8 cellular contexts compared by ENCODE assay signal in the genomic region with DNA sequence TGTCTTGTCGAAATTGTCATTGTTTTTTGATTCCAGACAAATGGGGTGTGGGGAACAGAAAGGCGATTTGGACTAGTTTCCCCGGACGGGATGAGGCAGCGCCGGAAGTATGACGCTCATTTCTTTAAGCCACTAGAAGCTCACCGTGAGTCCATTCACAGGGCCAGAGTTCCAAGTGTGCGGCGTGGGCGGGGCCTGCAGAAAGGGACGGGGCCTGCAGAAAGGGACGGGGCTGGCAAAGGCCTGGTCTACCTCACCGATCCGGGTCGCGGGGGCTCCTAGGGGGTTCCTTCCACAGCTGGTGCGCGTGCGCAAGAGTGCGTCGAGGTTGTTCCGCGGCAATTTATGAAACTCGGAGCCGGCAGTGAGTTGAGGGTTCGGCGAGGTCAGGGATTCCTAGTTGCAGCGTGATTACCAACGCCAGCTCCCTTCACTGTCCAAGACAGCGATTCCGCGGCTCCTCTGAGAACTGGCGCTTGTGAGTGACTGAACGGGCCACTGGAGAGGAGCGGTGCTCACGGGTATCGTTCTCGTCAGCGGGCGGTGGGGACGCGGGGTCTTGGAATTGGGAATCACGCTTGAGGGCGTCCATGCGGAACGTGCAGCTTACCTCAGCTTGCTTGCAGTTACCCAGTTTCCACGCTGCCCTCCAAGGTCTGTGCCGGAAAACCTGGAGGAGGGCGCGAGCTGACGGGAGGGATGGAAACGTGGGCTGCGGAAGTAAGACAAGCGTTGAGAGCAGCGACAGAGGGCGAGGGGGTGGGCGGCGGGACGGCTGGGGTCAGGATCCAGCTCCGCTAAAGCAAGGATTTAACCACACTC. TPM values are rescaled to one million over a fixed set of nuclear protein-coding genes. Genes with fewer than 3 reads are reported as not detected.
DNase-seq lines count a peak whose midpoint lies in the region; ATAC-seq lines count a peak whose summit lies in the region.

A gene (plus strand): TSS at position 219 of the 822 bp plus-strand sequence. CDS start 5,847 bp downstream, outside the sequence.

- H3K9me3 ChIP-seq in esophagus (ENCODE audit: control insufficient read depth in 2 of 2, insufficient read depth in 1 of 2, low read depth in 1 of 2, low read length in 1 of 2) = no peaks in the 10 kb centered on the region
- H3K9me3 ChIP-seq in mucosa of rectum (ENCODE audit: control insufficient read depth in 2 of 2, low read length in 2 of 2) = no peaks in the 10 kb centered on the region

- CTCF ChIA-PET in activated CD4-positive, alpha-beta T cell treated with anti-CD3 and anti-CD28 coated beads, Interleukin-2, amount 10 ng/mL, durations not matched to agents 7 days and 5 days (lab: Charles Lee) = no interaction called here

- no peaks in the 10 kb centered on the region for H3K27me3 ChIP-seq in esophagus (ENCODE audit: control insufficient read depth in 1 of 2, insufficient read depth in 2 of 2, low read length in 2 of 2)
- no peaks in the 10 kb centered on the region for H3K27me3 ChIP-seq in mucosa of rectum (ENCODE audit: control insufficient read depth in 2 of 2, insufficient read depth in 2 of 2, low read length in 2 of 2)

- POLR2A ChIA-PET in activated CD4-positive, alpha-beta T cell treated with anti-CD3 and anti-CD28 coated beads, Interleukin-2, amount 10 ng/mL, durations not matched to agents 7 days and 5 days (lab: Charles Lee) = no interaction called here

- H3K27ac ChIP-seq in esophagus (ENCODE audit: low read depth in 2 of 2, low read length in 1 of 2) (peak within 1 kb of the TSS in 1 of 2 donors; percentile 37), mucosa of rectum (ENCODE audit: low read depth in 2 of 2, low read length in 2 of 2) (peak within 1 kb of the TSS; percentile 70 to 81)

- H3K4me3 Mint-ChIP-seq in activated CD4-positive, alpha-beta T cell treated with anti-CD3 and anti-CD28 coated beads, Interleukin-2, amount 10 ng/mL, durations not matched to agents 7 days and 5 days = peak within 1 kb of the TSS; percentile 83
- H3K4me3 Mint-ChIP-seq in stimulated activated naive CD8-positive, alpha-beta T cell treated with anti-CD3 and anti-CD28 coated beads, Interleukin-15, Interleukin-2, amounts not matched to agents 100 ng/mL and 50 ng/mL, for 24 hours = peak within 1 kb of the TSS; percentile 76

- H3K4me3 ChIP-seq in esophagus (ENCODE audit: low read depth in 1 of 2, low read length in 2 of 2) (peak within 1 kb of the TSS; percentile 64 to 76), mucosa of rectum (ENCODE audit: low read length in 2 of 2) (peak within 1 kb of the TSS; percentile 85 to 96)

- peaks cover 0 to 6% of the 10 kb centered on the region in 2 donors for H3K4me1 ChIP-seq in esophagus (ENCODE audit: control insufficient read depth in 2 of 2, insufficient read depth in 2 of 2, low read length in 1 of 2)
- peaks cover 6 to 7% of the 10 kb centered on the region in 2 donors for H3K4me1 ChIP-seq in mucosa of rectum (ENCODE audit: control insufficient read depth in 2 of 2, insufficient read depth in 2 of 2, low read length in 2 of 2)

- H3K9me3 Mint-ChIP-seq in activated CD4-positive, alpha-beta T cell treated with anti-CD3 and anti-CD28 coated beads, Interleukin-2, amount 10 ng/mL, durations not matched to agents 7 days and 5 days = no peaks in the 10 kb centered on the region
- H3K9me3 Mint-ChIP-seq in stimulated activated naive CD8-positive, alpha-beta T cell treated with anti-CD3 and anti-CD28 coated beads, Interleukin-15, Interleukin-2, amounts not matched to agents 100 ng/mL and 50 ng/mL, for 24 hours = peaks cover 8% of the 10 kb centered on the region

- 2% methylated on average over 61 of the region's 61 CpGs for WGBS in esophagus, 2 donors

- H3K27ac Mint-ChIP-seq in activated CD4-positive, alpha-beta T cell treated with anti-CD3 and anti-CD28 coated beads, Interleukin-2, amount 10 ng/mL, durations not matched to agents 7 days and 5 days = peak within 1 kb of the TSS; percentile 76
- H3K27ac Mint-ChIP-seq in stimulated activated naive CD8-positive, alpha-beta T cell treated with anti-CD3 and anti-CD28 coated beads, Interleukin-15, Interleukin-2, amounts not matched to agents 100 ng/mL and 50 ng/mL, for 24 hours = no peak within 1 kb of the TSS

- H3K36me3 ChIP-seq in esophagus (ENCODE audit: control insufficient read depth in 2 of 2, insufficient read depth in 2 of 2, low read length in 1 of 2) (no peaks in the 10 kb centered on the region), mucosa of rectum (ENCODE audit: control insufficient read depth in 2 of 2, insufficient read depth in 2 of 2, low read length in 2 of 2) (no peaks in the 10 kb centered on the region)

- no peaks in the 10 kb centered on the region for H3K36me3 Mint-ChIP-seq in activated CD4-positive, alpha-beta T cell treated with anti-CD3 and anti-CD28 coated beads, Interleukin-2, amount 10 ng/mL, durations not matched to agents 7 days and 5 days (ENCODE audit: low read depth)
- H3K36me3 Mint-ChIP-seq in stimulated activated naive CD8-positive, alpha-beta T cell treated with anti-CD3 and anti-CD28 coated beads, Interleukin-15, Interleukin-2, amounts not matched to agents 100 ng/mL and 50 ng/mL, for 24 hours (ENCODE audit: low read depth) = no peaks in the 10 kb centered on the region

- H3K9ac ChIP-seq in mucosa of rectum (ENCODE audit: low read depth in 1 of 2, low read length in 2 of 2) = peak within 1 kb of the TSS; percentile 71 to 81

- H3K27me3 Mint-ChIP-seq in activated CD4-positive, alpha-beta T cell treated with anti-CD3 and anti-CD28 coated beads, Interleukin-2, amount 10 ng/mL, durations not matched to agents 7 days and 5 days = peaks cover 34% of the 10 kb centered on the region
- H3K27me3 Mint-ChIP-seq in stimulated activated naive CD8-positive, alpha-beta T cell treated with anti-CD3 and anti-CD28 coated beads, Interleukin-15, Interleukin-2, amounts not matched to agents 100 ng/mL and 50 ng/mL, for 24 hours = peaks cover 77% of the 10 kb centered on the region

- H3K4me1 Mint-ChIP-seq in activated CD4-positive, alpha-beta T cell treated with anti-CD3 and anti-CD28 coated beads, Interleukin-2, amount 10 ng/mL, durations not matched to agents 7 days and 5 days = peaks cover 17% of the 10 kb centered on the region
- peaks cover 21% of the 10 kb centered on the region for H3K4me1 Mint-ChIP-seq in stimulated activated naive CD8-positive, alpha-beta T cell treated with anti-CD3 and anti-CD28 coated beads, Interleukin-15, Interleukin-2, amounts not matched to agents 100 ng/mL and 50 ng/mL, for 24 hours (ENCODE audit: low read depth)

- ATAC-seq in HG02610 (IDR thresholded peaks at IDR 0.05; ENCODE audit: unreplicated experiment) = peak; percentile 70

- peak; percentile 59 for DNase-seq in activated CD4-positive, alpha-beta T cell treated with anti-CD3 and anti-CD28 coated beads for 48 hours
- DNase-seq in activated CD4-positive, alpha-beta T cell treated with anti-CD3 and anti-CD28 coated beads for 1 hour = no peak
- DNase-seq in NCI-H1105 treated with DMSO at 0.1 percent for 48 hours (lab: John Stamatoyannopoulos, UW) = peak; percentile 62
- DNase-seq in activated CD4-positive, alpha-beta T cell treated with anti-CD3 and anti-CD28 coated beads, Interleukin-2, amount 10 ng/mL, durations not matched to agents 7 days and 5 days = peak; percentile 47

RNA-seq across cellular contexts. Expression of the gene that starts here (rescaled TPM):
- 1 to 10 TPM in 1 of 2 experiments, under 1 TPM in 1; 0.96 to 1.4 TPM for total RNA-seq in activated CD4-positive, alpha-beta T cell treated with anti-CD3 and anti-CD28 coated beads, Interleukin-2, amount 10 ng/mL, durations not matched to agents 7 days and 5 days
- under 1 TPM; 0.61 to 0.77 TPM for polyA plus RNA-seq in esophagus
